12 cellular contexts compared by ENCODE assay signal in genomic region chr5:159174511-159175168, GRCh38. TPM values are rescaled to one million over a fixed set of nuclear protein-coding genes. Genes with fewer than 3 reads are reported as not detected.
DNase-seq lines count a peak whose midpoint lies in the region; ATAC-seq and TF ChIP-seq lines count a peak whose summit lies in the region.
"Had no signal": no experiment of that assay in that cellular context is flagged by ENCODE, and none has a peak within 500 bp of the region (broad histone marks: within the 10 kb centered on the region; RNA-seq: fewer than 3 reads in every experiment).

No MANE protein-coding gene starts in this region.

- H3K79me2 ChIP-seq in GM23248 (ENCODE audit: insufficient read depth) (peaks cover 88% of the 10 kb centered on the region), parathyroid adenoma (peaks cover 2% of the 10 kb centered on the region)

- no peaks in the 10 kb centered on the region for H4K20me1 ChIP-seq in GM23248 (ENCODE audit: insufficient read depth)

- H3K4me3 Mint-ChIP-seq in activated T-helper 2 cell treated with anti-CD3 and anti-CD28 coated beads, Interferon-gamma antibody, Interleukin-2, Interleukin-4, amounts not matched to agents 10 μg/mL and 5 μg/mL and 100 μg/mL, durations not matched to agents 14 hours and 24 hours and 36 hours (ENCODE audit: low read depth): no peak overlapping the region

- H3K9me3 ChIP-seq in GM23248 (ENCODE audit: low read depth) (no peaks in the 10 kb centered on the region), parathyroid adenoma (ENCODE audit: control insufficient read depth, low read length) (no peaks in the 10 kb centered on the region)

- H3K9me3 Mint-ChIP-seq in activated T-helper 2 cell treated with anti-CD3 and anti-CD28 coated beads, Interferon-gamma antibody, Interleukin-2, Interleukin-4, amounts not matched to agents 10 μg/mL and 5 μg/mL and 100 μg/mL, durations not matched to agents 14 hours and 24 hours and 36 hours: no peaks in the 10 kb centered on the region

- H3K27me3 Mint-ChIP-seq in activated T-helper 2 cell treated with anti-CD3 and anti-CD28 coated beads, Interferon-gamma antibody, Interleukin-2, Interleukin-4, amounts not matched to agents 10 μg/mL and 5 μg/mL and 100 μg/mL, durations not matched to agents 14 hours and 24 hours and 36 hours (ENCODE audit: low read depth): no peaks in the 10 kb centered on the region

- H3K36me3 Mint-ChIP-seq in activated T-helper 2 cell treated with anti-CD3 and anti-CD28 coated beads, Interferon-gamma antibody, Interleukin-2, Interleukin-4, amounts not matched to agents 10 μg/mL and 5 μg/mL and 100 μg/mL, durations not matched to agents 14 hours and 24 hours and 36 hours (ENCODE audit: low read depth): peaks cover 66% of the 10 kb centered on the region

- H3K4me2 ChIP-seq in GM23248 (ENCODE audit: unreplicated experiment): peak overlapping the region; percentile 7
- peak overlapping the region; percentile 36 for H3K4me2 ChIP-seq in parathyroid adenoma (ENCODE audit: low read length)

- in situ Hi-C loops in GM23248 (cut with MboI): loop anchor here (25.0 kb wide), 2 partner anchors 263 to 813 kb away; no protein-coding TSS in a partner anchor

- peak overlapping the region; percentile 34 for H3K27ac Mint-ChIP-seq in activated T-helper 2 cell treated with anti-CD3 and anti-CD28 coated beads, Interferon-gamma antibody, Interleukin-2, Interleukin-4, amounts not matched to agents 10 μg/mL and 5 μg/mL and 100 μg/mL, durations not matched to agents 14 hours and 24 hours and 36 hours

- ATAC-seq in Right ventricle myocardium superior (ENCODE audit: poor library complexity): peak; percentile 83
- ATAC-seq in HG02763 (IDR thresholded peaks at IDR 0.05; ENCODE audit: unreplicated experiment): no peak
- ATAC-seq in GM21528 (IDR thresholded peaks at IDR 0.05; ENCODE audit: low FRiP score, unreplicated experiment): no peak
- ATAC-seq: Panc1 had no signal

- intact Hi-C loops in activated T-helper 2 cell treated with anti-CD3 and anti-CD28 coated beads, Interferon-gamma antibody, Interleukin-2, Interleukin-4, amounts not matched to agents 10 μg/mL and 5 μg/mL and 100 μg/mL, durations not matched to agents 14 hours and 24 hours and 36 hours (cut with micrococcal nuclease): loop anchor here (5.0 kb wide), 2 partner anchors 88 to 283 kb away; partner anchors contain the start of gene UBLCP1
- intact Hi-C loops in Right ventricle myocardium superior (cut with DNase I): loop anchor here (5.0 kb wide), 1 partner anchor 33 kb away; the partner anchor contains the start of gene RNF145

- DNase-seq in GM23248 (peak; percentile 53), Right ventricle myocardium superior (no peak), D341Med (ENCODE audit: low spot score) (no peak)
- DNase-seq in activated T-helper 2 cell treated with anti-CD3 and anti-CD28 coated beads, Interferon-gamma antibody, Interleukin-2, Interleukin-4, amounts not matched to agents 10 μg/mL and 5 μg/mL and 100 μg/mL, durations not matched to agents 14 hours and 24 hours and 36 hours (ENCODE audit: low spot score): no peak
- DNase-seq: amygdala, GOT3, NCI-H1092, NCI-H345 had no signal

- TF ChIP-seq CTCF in parathyroid adenoma (IDR thresholded peaks at IDR 0.05): no peak

- no peak overlapping the region for H3K9ac ChIP-seq in GM23248
- no peak overlapping the region for H3K9ac ChIP-seq in parathyroid adenoma

- peaks cover 21% of the 10 kb centered on the region for H3F3A ChIP-seq in GM23248 (ENCODE audit: insufficient read depth)

- H3K4me1 ChIP-seq in GM23248 (ENCODE audit: insufficient read depth) (peaks cover 36% of the 10 kb centered on the region), parathyroid adenoma (peaks cover 18% of the 10 kb centered on the region)

- H3K27me3 ChIP-seq in GM23248 (replicated peaks; ENCODE audit: insufficient read depth) (no peaks in the 10 kb centered on the region), parathyroid adenoma (ENCODE audit: control insufficient read depth, insufficient read depth, low read length) (no peaks in the 10 kb centered on the region)

- peaks cover 29% of the 10 kb centered on the region for H3K36me3 ChIP-seq in GM23248 (ENCODE audit: low read depth)
- no peaks in the 10 kb centered on the region for H3K36me3 ChIP-seq in parathyroid adenoma (ENCODE audit: control insufficient read depth, insufficient read depth, low read length)

- H2AFZ ChIP-seq in GM23248 (no peak overlapping the region), parathyroid adenoma (no peak overlapping the region)

- H3K9me2 ChIP-seq in GM23248 (ENCODE audit: insufficient read depth): no peaks in the 10 kb centered on the region

- H3K4me3 ChIP-seq in GM23248 (no peak overlapping the region), parathyroid adenoma (ENCODE audit: low read depth, low read length) (peak overlapping the region; percentile 4)

- H3K4me1 Mint-ChIP-seq in activated T-helper 2 cell treated with anti-CD3 and anti-CD28 coated beads, Interferon-gamma antibody, Interleukin-2, Interleukin-4, amounts not matched to agents 10 μg/mL and 5 μg/mL and 100 μg/mL, durations not matched to agents 14 hours and 24 hours and 36 hours (ENCODE audit: low read depth): peaks cover 43% of the 10 kb centered on the region

- H3K27ac ChIP-seq in GM23248 (peak overlapping the region; percentile 40), parathyroid adenoma (peak overlapping the region; percentile 64)

RNA-seq across cellular contexts. Expression of gene RNF145, which starts 34.7 kb away (rescaled TPM):
- 31.5 and 38.7 TPM in 2 replicates for total RNA-seq in GM23248 (2014; rRNA removed; shearing (Covaris generic))
- polyA plus RNA-seq in GM23248 (2016; fragmentation: Nextera tagmentation; extraction: Ambion mirVana): 9.2 and 10.6 TPM in 2 replicates
- 113 and 124 TPM in 2 replicates for total RNA-seq in activated T-helper 2 cell treated with anti-CD3 and anti-CD28 coated beads, Interferon-gamma antibody, Interleukin-2, Interleukin-4, amounts not matched to agents 10 μg/mL and 5 μg/mL and 100 μg/mL, durations not matched to agents 14 hours and 24 hours and 36 hours
- 20.7 TPM for total RNA-seq in Right ventricle myocardium superior
